8 cellular contexts compared by ENCODE assay signal in the genomic region with DNA sequence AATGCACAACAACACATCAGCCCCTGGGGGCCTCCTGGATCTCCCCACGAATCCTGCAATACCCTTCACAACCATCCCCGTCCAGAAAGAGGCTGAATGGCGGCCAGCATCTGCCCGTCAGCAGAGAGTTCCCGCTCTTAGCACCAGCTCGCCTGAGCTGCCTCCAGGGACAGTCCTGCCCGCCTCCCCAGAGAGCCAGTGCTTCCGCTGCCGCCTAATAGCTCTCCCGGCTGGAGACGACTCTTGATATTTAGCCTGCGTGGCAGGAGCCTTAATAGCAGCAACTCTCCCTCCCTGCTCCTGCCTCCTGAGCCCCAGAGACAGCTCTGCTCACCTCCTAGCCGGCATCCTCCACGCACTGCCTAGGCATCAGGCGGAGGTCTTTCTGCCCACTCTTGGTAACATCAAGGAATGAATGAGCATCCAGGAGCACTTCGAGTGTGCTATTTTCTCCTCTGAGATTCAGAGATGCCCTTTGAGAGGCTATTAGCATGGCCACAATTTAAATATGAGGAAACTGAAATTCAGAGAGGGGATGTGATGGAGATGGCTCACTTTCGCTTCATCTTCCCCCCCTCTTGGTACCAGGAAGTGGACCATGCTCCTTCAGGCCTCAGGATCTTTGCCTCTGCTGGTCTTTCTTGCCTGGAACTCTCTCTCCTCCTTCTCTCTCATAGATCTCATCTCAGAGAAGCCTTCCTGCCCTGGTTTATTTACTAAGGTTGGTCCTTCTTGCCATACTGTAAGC.
DNase-seq lines count a peak whose midpoint lies in the region; ATAC-seq, FAIRE-seq and TF ChIP-seq lines count a peak whose summit lies in the region.

No MANE protein-coding gene starts in this region.

- TF ChIP-seq POLR2A in GM19193 (IDR thresholded peaks at IDR 0.05; ENCODE audit: extremely low read depth, insufficient read depth, insufficient read length): peak; percentile 30
- TF ChIP-seq POLR2A in testis (IDR thresholded peaks at IDR 0.05): no peak

- WGBS in testis, 2 donors: 74 to 79% methylated on average over 17 of the region's 17 CpGs

- intact Hi-C loops in testis (cut with DNase I; ENCODE audit: low total_unique reads): no loop called here

- H3K4me3 ChIP-seq in testis: no peak overlapping the region

- no peak for ATAC-seq in activated CD4-positive, CD25-positive, alpha-beta regulatory T cell treated with anti-CD3 and anti-CD28 coated beads, Interleukin-2, amount 50 U/mL, for 24 hours

- CTCF ChIA-PET in RWPE1 (lab: Yijun Ruan, JAX): interaction anchor here (0.6 to 1.6 kb wide), 5 partner anchors 9 to 37 kb away, joined by 3 to 7 read pairs (median 4); no protein-coding TSS in a partner anchor

- peak; percentile 38 for DNase-seq in CD1c-positive myeloid dendritic cell (ENCODE audit: extremely low spot score)
- DNase-seq in RWPE1 (ENCODE audit: low spot score): no peak
- DNase-seq in iPS-NIHi7 (ENCODE audit: extremely low spot score): peak; percentile 51
- DNase-seq in HTR-8/SVneo (ENCODE audit: insufficient read length, low spot score): no peak
- DNase-seq in testis: no peak
- no peak for DNase-seq in GM03348 (ENCODE audit: low spot score)

- no peaks in the 10 kb centered on the region for H3K36me3 ChIP-seq in testis (ENCODE audit: low read depth, missing control alignments)

- no peak for FAIRE-seq in HTR-8/SVneo (lab: Jason Lieb, UNC)

- H3K27ac ChIP-seq in RWPE1: peak overlapping the region; percentile 91
- H3K27ac ChIP-seq in testis: no peak overlapping the region

- POLR2A ChIA-PET in RWPE1 (lab: Yijun Ruan, JAX; ENCODE audit: low non-redundant PET): no interaction called here

- peaks cover 16% of the 10 kb centered on the region for H3K4me1 ChIP-seq in testis

- no peaks in the 10 kb centered on the region for H3K27me3 ChIP-seq in testis

- TF ChIP-seq CTCF in RWPE1 (conservative IDR thresholded peaks at IDR 0.05; ENCODE audit: low read depth) (no peak), testis (IDR thresholded peaks at IDR 0.05) (no peak)

- no peaks in the 10 kb centered on the region for H3K9me3 ChIP-seq in testis

Comparison
In these comparisons a context has a peak if more than half of its experiments do, and no peak if none do; other contexts are left out.
1. DNase-seq: peak in CD1c-positive myeloid dendritic cell (single experiment) and iPS-NIHi7 (single experiment); none in RWPE1 (single experiment), HTR-8/SVneo (single experiment), testis (single experiment) and GM03348 (single experiment).